Comparison of ENCODE assay signal across 24 cellular contexts in the genomic region with DNA sequence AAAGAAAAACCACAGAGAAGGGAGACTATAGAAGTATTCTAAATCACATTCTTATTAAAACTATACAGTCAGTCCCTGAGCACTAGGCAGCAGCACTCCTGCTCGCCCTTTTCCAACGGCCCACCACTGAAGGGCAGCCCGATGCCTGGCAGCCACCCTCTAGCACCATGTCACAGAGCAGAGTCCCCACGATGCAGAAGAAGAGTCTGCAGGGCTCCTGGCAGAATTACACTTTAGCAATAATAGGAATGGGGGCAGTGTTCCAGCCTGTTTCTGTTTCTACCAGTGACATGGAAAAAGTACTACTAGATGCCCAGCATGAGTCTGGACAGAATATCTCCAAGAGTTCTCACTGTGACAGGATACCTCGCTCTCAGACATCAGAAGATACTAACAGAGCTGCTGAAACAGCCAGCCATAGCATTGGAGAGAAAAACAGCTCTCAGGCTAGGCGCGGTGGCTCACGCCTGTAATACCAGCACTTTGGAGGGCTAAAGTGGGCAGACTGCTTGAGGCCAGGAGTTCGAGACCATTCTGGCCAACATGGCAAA.
"Had no signal": no experiment of that assay in that cellular context is flagged by ENCODE, and none has a peak within 500 bp of the region (broad histone marks: within the 10 kb centered on the region; RNA-seq: fewer than 3 reads in every experiment).

No MANE protein-coding gene starts in this region.

- H3K36me3 ChIP-seq: prostate gland had no signal

- H3K9ac ChIP-seq: parathyroid adenoma had no signal

- H3K27ac Mint-ChIP-seq: nephron had no signal

- H2AFZ ChIP-seq: parathyroid adenoma had no signal

- H3K27ac ChIP-seq: dorsolateral prefrontal cortex, esophagus squamous epithelium, gastroesophageal sphincter, left lung, lower lobe of right lung, parathyroid adenoma, prostate gland, spleen, stomach, thoracic aorta, transverse colon had no signal

- H3K9me3 ChIP-seq: esophagus squamous epithelium, gastroesophageal sphincter, left lung, lower lobe of right lung, prostate gland, spleen, stomach, thoracic aorta, transverse colon had no signal

- H3K4me3 ChIP-seq: dorsolateral prefrontal cortex, esophagus squamous epithelium, gastroesophageal sphincter, left lung, lower lobe of right lung, prostate gland, spleen, stomach, thoracic aorta, transverse colon had no signal

- H3K4me1 Mint-ChIP-seq: naive B cell, nephron had no signal

- H3K9me3 Mint-ChIP-seq: naive B cell, nephron had no signal

- ATAC-seq: gastroesophageal sphincter, left lung, lower lobe of right lung, sciatic nerve had no signal

- H3K4me1 ChIP-seq: esophagus squamous epithelium, gastroesophageal sphincter, left lung, lower lobe of right lung, parathyroid adenoma, prostate gland, spleen, stomach, transverse colon had no signal

- H3K27me3 Mint-ChIP-seq: naive B cell had no signal

- H3K27me3 ChIP-seq: dorsolateral prefrontal cortex, esophagus squamous epithelium, gastroesophageal sphincter, left lung, spleen, stomach, transverse colon had no signal

- H3K4me3 Mint-ChIP-seq: naive B cell, nephron had no signal

- DNase-seq: cortex of kidney; effector CD8-positive, alpha-beta T cell; esophagus squamous epithelium; foreskin fibroblast; hippocampal formation; left lung; lower lobe of right lung; mesenchymal stem cell; midbrain; naive B cell; spleen; stimulated activated CD4-positive, alpha-beta T cell treated with anti-CD3 and anti-CD28 coated beads, Interleukin-15, amount 100 ng/mL, for 24 hours; stimulated activated CD4-positive, alpha-beta T cell treated with anti-CD3 and anti-CD28 coated beads, Interleukin-1b, Interleukin-23, amount 100 ng/mL, for 48 hours; stimulated activated CD4-positive, alpha-beta T cell treated with anti-CD3 and anti-CD28 coated beads, Interleukin-4, amount 100 ng/mL, for 4 hours; stimulated activated naive CD4-positive, alpha-beta T cell; stomach; transverse colon had no signal
